Comparison of ENCODE assay signal across 17 cellular contexts in genomic region chr2:143824796-143825195, GRCh38.
DNase-seq lines count a peak whose midpoint lies in the region; ATAC-seq and TF ChIP-seq lines count a peak whose summit lies in the region.
"Had no signal": no experiment of that assay in that cellular context is flagged by ENCODE, and none has a peak within 500 bp of the region (broad histone marks: within the 10 kb centered on the region; RNA-seq: fewer than 3 reads in every experiment).

No MANE protein-coding gene starts in this region.

- no CpG with 5 or more reads among the region's 3 CpGs for WGBS in mesendoderm (ENCODE audit: extremely low coverage, insufficient coverage, low lambda C conversion rate)
- 58 to 71% methylated on average over 3 of the region's 3 CpGs for WGBS in heart right ventricle, 2 donors

- H3K56ac ChIP-seq in mesendoderm (ENCODE audit: low read length), result no peak overlapping the region

- H3K36me3 ChIP-seq in mesendoderm (ENCODE audit: control insufficient read depth, insufficient read depth, low read length), result no peaks in the 10 kb centered on the region
- H3K36me3 ChIP-seq in heart right ventricle, result no peaks in the 10 kb centered on the region
- H3K36me3 ChIP-seq: Peyer's patch had no signal

- TF ChIP-seq CTCF in heart right ventricle (IDR thresholded peaks at IDR 0.05), result no peak

- peak overlapping the region; percentile 36 for H2BK120ac ChIP-seq in mesendoderm (ENCODE audit: low read depth, low read length)

- peaks cover 4% of the 10 kb centered on the region for H3K4me1 ChIP-seq in mesendoderm (ENCODE audit: control insufficient read depth, low read depth, low read length)
- peaks cover 0 to 5% (median 0%) of the 10 kb centered on the region in 9 donors for H3K4me1 ChIP-seq in heart right ventricle
- H3K4me1 ChIP-seq: Peyer's patch had no signal

- no peaks in the 10 kb centered on the region for H3K9me3 ChIP-seq in heart right ventricle
- H3K9me3 ChIP-seq: Peyer's patch had no signal

- H2BK5ac ChIP-seq in mesendoderm (ENCODE audit: low read length), result no peak overlapping the region

- H3K23ac ChIP-seq in mesendoderm (ENCODE audit: low read length), result no peak overlapping the region

- no peak overlapping the region for H3K27ac ChIP-seq in mesendoderm (ENCODE audit: low read depth, low read length)
- no peak overlapping the region for H3K27ac ChIP-seq in heart right ventricle
- H3K27ac ChIP-seq: GM23248, KMS-11, Peyer's patch had no signal

- DNase-seq in NCI-H2227 (lab: John Stamatoyannopoulos, UW; ENCODE audit: unreplicated experiment), result peak; percentile 65
- DNase-seq in NCI-H2227 treated with DMSO at 0.1 percent for 48 hours (lab: John Stamatoyannopoulos, UW), result no peak
- DNase-seq in DMS153 treated with DMSO at 0.1 percent for 48 hours (lab: John Stamatoyannopoulos, UW; ENCODE audit: unreplicated experiment), result peak; percentile 11
- DNase-seq in NCI-H82 (lab: John Stamatoyannopoulos, UW), result peak; percentile 50
- DNase-seq in mesendoderm, result no peak
- DNase-seq in heart right ventricle, result no peak
- no peak for DNase-seq in cerebellar nuclear complex (lab: John Stamatoyannopoulos, UW)
- no peak for DNase-seq in SW480 (ENCODE audit: low spot score)
- DNase-seq: GM23248, HCEC 1CT, IMR-90, NCI-H1092 treated with DMSO at 0.1 percent for 48 hours, NCI-H2081, NCI-H345, NCI-H526, Peyer's patch had no signal

- no peaks in the 10 kb centered on the region for H3K27me3 ChIP-seq in mesendoderm (ENCODE audit: insufficient read depth, low read length, poor library complexity)
- no peaks in the 10 kb centered on the region for H3K27me3 ChIP-seq in heart right ventricle
- H3K27me3 ChIP-seq: Peyer's patch had no signal

- H3K79me2 ChIP-seq in mesendoderm (ENCODE audit: control insufficient read depth, insufficient read depth, low read length), result no peaks in the 10 kb centered on the region

- no peak overlapping the region for H3K4ac ChIP-seq in mesendoderm (ENCODE audit: low read depth, low read length)

- no peak overlapping the region for H4K8ac ChIP-seq in mesendoderm (ENCODE audit: low read depth, low read length)

- H4K5ac ChIP-seq in mesendoderm (ENCODE audit: low read length), result no peak overlapping the region

- ATAC-seq in heart right ventricle, result no peak

- no peaks in the 10 kb centered on the region for H3K79me1 ChIP-seq in mesendoderm (ENCODE audit: low read length)

- intact Hi-C loops in heart right ventricle (cut with DNase I), result no loop called here

- no peak overlapping the region for H3K4me3 ChIP-seq in mesendoderm (ENCODE audit: low read length)
- H3K4me3 ChIP-seq in heart right ventricle, result no peak overlapping the region
- H3K4me3 ChIP-seq: GM23248, Peyer's patch had no signal

- no peak overlapping the region for H3K9ac ChIP-seq in mesendoderm (ENCODE audit: low read length)
- H3K9ac ChIP-seq: GM23248, KMS-11 had no signal

- H2BK15ac ChIP-seq in mesendoderm (replicated peaks; ENCODE audit: low read depth), result no peak overlapping the region

- H2AK5ac ChIP-seq in mesendoderm (ENCODE audit: low read length), result no peak overlapping the region

- peak overlapping the region; percentile 23 for H3K18ac ChIP-seq in mesendoderm (ENCODE audit: low read length)

- H3K4me2 ChIP-seq in mesendoderm (ENCODE audit: low read length), result no peak overlapping the region
- H3K4me2 ChIP-seq: KMS-11 had no signal

Comparison
In these comparisons a context has a peak if more than half of its experiments do, and no peak if none do; other contexts are left out.
1. DNase-seq: peak in NCI-H2227 (single experiment), DMS153 treated with DMSO at 0.1 percent for 48 hours (single experiment) and NCI-H82 (single experiment); none in NCI-H2227 treated with DMSO at 0.1 percent for 48 hours (single experiment), mesendoderm (single experiment), heart right ventricle (0 of 2), cerebellar nuclear complex (0 of 2) and SW480 (single experiment).